Comparison of ENCODE assay signal across 1 cellular context in genomic region chr5:37575541-37576489, GRCh38.
TF ChIP-seq lines count a peak whose summit lies in the region.

No MANE protein-coding gene starts in this region.

TF ChIP-seq in GM23338, 12 proteins besides CTCF, POLR2A, EP300 and RAD21 (continued from another document):
- no peak for TF ChIP-seq ZNF462 (CRISPR knock-in tag; IDR thresholded peaks at IDR 0.05)
- TF ChIP-seq ZNF114 (CRISPR knock-in tag; IDR thresholded peaks at IDR 0.05): no peak
